8 cellular contexts compared by ENCODE assay signal in genomic region chr15:82139823-82140268, GRCh38.
DNase-seq lines count a peak whose midpoint lies in the region; ATAC-seq and TF ChIP-seq lines count a peak whose summit lies in the region.

No MANE protein-coding gene starts in this region.

- H3K36me3 Mint-ChIP-seq in Caco-2 (ENCODE audit: insufficient read depth, unreplicated experiment), result peaks cover 9% of the 10 kb centered on the region
- peaks cover 17% of the 10 kb centered on the region for H3K36me3 Mint-ChIP-seq in activated CD4-positive, alpha-beta T cell treated with anti-CD3 and anti-CD28 coated beads, Interleukin-2, amount 10 ng/mL, durations not matched to agents 24 days and 14 days (ENCODE audit: low read depth)

- peak overlapping the region; percentile 67 for H3K27ac ChIP-seq in SJCRH30
- H3K27ac ChIP-seq in prostate gland, result no peak overlapping the region

- 13% methylated on average over 5 of the region's 5 CpGs for WGBS in prostate gland

- TF ChIP-seq CTCF in Caco-2 (IDR thresholded peaks at IDR 0.05; ENCODE audit: insufficient read depth in 1 of 2, low read depth in 1 of 2, low read length in 1 of 2, severe bottlenecking in 1 of 2, unreplicated experiment in 1 of 2) (peak; percentile 43 to 54), prostate gland (IDR thresholded peaks at IDR 0.05) (peak; percentile 48 to 65 (median 58))

- H3K4me3 Mint-ChIP-seq in Caco-2 (ENCODE audit: unreplicated experiment), result no peak overlapping the region
- H3K4me3 Mint-ChIP-seq in activated CD4-positive, alpha-beta T cell treated with anti-CD3 and anti-CD28 coated beads, Interleukin-2, amount 10 ng/mL, durations not matched to agents 24 days and 14 days, result no peak overlapping the region

- intact Hi-C loops in Caco-2 (cut with micrococcal nuclease; ENCODE audit: unreplicated experiment) (loop anchor here (1.0 kb wide), 1 partner anchor 32 kb away; no protein-coding TSS in a partner anchor), prostate gland (cut with DNase I) (loop anchor here (1.0 to 5.0 kb wide), 2 partner anchors 31 to 658 kb away; no protein-coding TSS in a partner anchor)
- intact Hi-C loops in activated CD4-positive, alpha-beta T cell treated with anti-CD3 and anti-CD28 coated beads, Interleukin-2, amount 10 ng/mL, durations not matched to agents 24 days and 14 days (cut with micrococcal nuclease), result no loop called here

- no peaks in the 10 kb centered on the region for H3K4me1 ChIP-seq in Caco-2
- peaks cover 38% of the 10 kb centered on the region for H3K4me1 ChIP-seq in SJCRH30
- no peaks in the 10 kb centered on the region for H3K4me1 ChIP-seq in prostate gland (replicated peaks)

- H3K27me3 ChIP-seq in Caco-2 (replicated peaks; ENCODE audit: control insufficient read depth, insufficient read depth, low read length) (no peaks in the 10 kb centered on the region), SJCRH30 (no peaks in the 10 kb centered on the region), prostate gland (replicated peaks; ENCODE audit: insufficient read depth) (no peaks in the 10 kb centered on the region)

- no peaks in the 10 kb centered on the region for H3K27me3 Mint-ChIP-seq in Caco-2 (ENCODE audit: insufficient read depth, unreplicated experiment)
- H3K27me3 Mint-ChIP-seq in activated CD4-positive, alpha-beta T cell treated with anti-CD3 and anti-CD28 coated beads, Interleukin-2, amount 10 ng/mL, durations not matched to agents 24 days and 14 days, result no peaks in the 10 kb centered on the region

- peaks cover 7% of the 10 kb centered on the region for H3K4me1 Mint-ChIP-seq in Caco-2 (ENCODE audit: low read depth, unreplicated experiment)
- peaks cover 5% of the 10 kb centered on the region for H3K4me1 Mint-ChIP-seq in activated CD4-positive, alpha-beta T cell treated with anti-CD3 and anti-CD28 coated beads, Interleukin-2, amount 10 ng/mL, durations not matched to agents 24 days and 14 days

- no peak overlapping the region for H3K4me3 ChIP-seq in Caco-2 (ENCODE audit: low read depth, low read length)
- H3K4me3 ChIP-seq in SJCRH30, result no peak overlapping the region
- no peak overlapping the region for H3K4me3 ChIP-seq in prostate gland

- H3K9me3 ChIP-seq in Caco-2 (no peaks in the 10 kb centered on the region), SJCRH30 (replicated peaks) (no peaks in the 10 kb centered on the region), prostate gland (no peaks in the 10 kb centered on the region)

- ATAC-seq in HG03354 (IDR thresholded peaks at IDR 0.05; ENCODE audit: poor library complexity, severe bottlenecking, unreplicated experiment) (peak; percentile 62), HG02884 (IDR thresholded peaks at IDR 0.05; ENCODE audit: unreplicated experiment) (no peak), GM21576 (IDR thresholded peaks at IDR 0.05; ENCODE audit: unreplicated experiment) (no peak)

- POLR2A ChIA-PET in Caco-2 (lab: Charles Lee), result no interaction called here

- no peaks in the 10 kb centered on the region for H3K9me3 Mint-ChIP-seq in Caco-2 (ENCODE audit: unreplicated experiment)
- no peaks in the 10 kb centered on the region for H3K9me3 Mint-ChIP-seq in activated CD4-positive, alpha-beta T cell treated with anti-CD3 and anti-CD28 coated beads, Interleukin-2, amount 10 ng/mL, durations not matched to agents 24 days and 14 days

- no peak overlapping the region for H3K27ac Mint-ChIP-seq in Caco-2 (ENCODE audit: unreplicated experiment)
- H3K27ac Mint-ChIP-seq in activated CD4-positive, alpha-beta T cell treated with anti-CD3 and anti-CD28 coated beads, Interleukin-2, amount 10 ng/mL, durations not matched to agents 24 days and 14 days, result no peak overlapping the region

- CTCF ChIA-PET in Caco-2 (lab: Charles Lee), result interaction anchor here (1.0 to 1.1 kb wide), 2 partner anchors 32 to 58 kb away, joined by 4 to 10 read pairs; no protein-coding TSS in a partner anchor

- DNase-seq in Caco-2 (peak in 1 of 2 experiments; percentile 22), SJCRH30 (peak in 1 of 2 experiments; percentile 65), fibroblast of gingiva (ENCODE audit: low read depth) (peak; percentile 51), prostate gland (ENCODE audit: low spot score) (no peak)
- no peak for DNase-seq in activated CD4-positive, alpha-beta T cell treated with anti-CD3 and anti-CD28 coated beads, Interleukin-2, amount 10 ng/mL, durations not matched to agents 24 days and 14 days

- BruUV-seq in Caco-2 (replicated peaks; lab: Mats Ljungman, UMichigan), result no TSS peak

- TF ChIP-seq POLR2A in prostate gland (IDR thresholded peaks at IDR 0.05), result no peak

- H3K36me3 ChIP-seq in Caco-2 (ENCODE audit: control insufficient read depth, insufficient read depth, low read length), result no peaks in the 10 kb centered on the region
- peaks cover 8% of the 10 kb centered on the region for H3K36me3 ChIP-seq in SJCRH30
- H3K36me3 ChIP-seq in prostate gland, result no peaks in the 10 kb centered on the region
